8 cellular contexts compared by ENCODE assay signal in the genomic region with DNA sequence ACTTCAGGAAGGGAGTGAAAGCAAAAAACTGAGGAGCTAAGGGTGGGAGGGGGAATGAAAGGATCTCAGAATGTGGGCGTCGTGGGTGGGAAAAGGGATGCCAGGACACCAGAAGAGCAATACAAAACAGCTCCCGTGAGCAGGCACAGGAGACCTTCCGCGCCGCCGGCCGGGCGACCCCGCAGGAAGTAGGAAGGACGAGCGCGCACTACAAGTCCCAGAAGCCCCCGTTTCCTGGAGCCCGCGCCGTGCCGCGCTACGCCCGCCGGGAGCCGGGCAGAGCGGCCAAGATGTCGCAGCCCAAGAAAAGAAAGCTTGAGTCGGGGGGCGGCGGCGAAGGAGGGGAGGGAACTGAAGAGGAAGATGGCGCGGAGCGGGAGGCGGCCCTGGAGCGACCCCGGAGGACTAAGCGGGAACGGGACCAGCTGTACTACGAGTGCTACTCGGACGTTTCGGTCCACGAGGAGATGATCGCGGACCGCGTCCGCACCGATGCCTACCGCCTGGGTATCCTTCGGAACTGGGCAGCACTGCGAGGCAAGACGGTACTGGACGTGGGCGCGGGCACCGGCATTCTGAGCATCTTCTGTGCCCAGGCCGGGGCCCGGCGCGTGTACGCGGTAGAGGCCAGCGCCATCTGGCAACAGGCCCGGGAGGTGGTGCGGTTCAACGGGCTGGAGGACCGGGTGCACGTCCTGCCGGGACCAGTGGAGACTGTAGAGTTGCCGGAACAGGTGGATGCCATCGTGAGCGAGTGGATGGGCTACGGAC. TPM values are rescaled to one million over a fixed set of nuclear protein-coding genes. Genes with fewer than 3 reads are reported as not detected.
DNase-seq lines count a peak whose midpoint lies in the region; TF ChIP-seq lines count a peak whose summit lies in the region.

A gene (plus strand): TSS at position 249 of the 771 bp plus-strand sequence. CDS start 42 bp downstream, at position 291.

- no peaks in the 10 kb centered on the region for H3F3A ChIP-seq in Loucy (ENCODE audit: low read depth)

- DNase-seq in ELR (ENCODE audit: low read depth): peak; percentile 77
- peak; percentile 82 for DNase-seq in H7
- DNase-seq in SIG-M5 treated with dmso at 0.1 percent for 504 hours (lab: John Stamatoyannopoulos, UW; ENCODE audit: unreplicated experiment): peak; percentile 93
- DNase-seq in activated gamma-delta T cell treated with anti-CD3 and anti-CD28 coated beads, Interleukin-2, amount 50 U/mL, for 16 hours (ENCODE audit: low read depth): peak; percentile 72
- DNase-seq in foreskin melanocyte: peak; percentile 61
- peak; percentile 79 for DNase-seq in neuronal stem cell (ENCODE audit: low spot score)

- peak within 1 kb of the TSS; percentile 99 for H2BK12ac ChIP-seq in neuronal stem cell (ENCODE audit: low read length)

- H3K23ac ChIP-seq in neuronal stem cell (ENCODE audit: low read depth, low read length, poor library complexity): peak within 1 kb of the TSS; percentile 99

- H3K79me2 ChIP-seq in Loucy (ENCODE audit: insufficient read depth, low read length): peaks cover 23% of the 10 kb centered on the region

- H3K9ac ChIP-seq in Loucy (ENCODE audit: low read depth, low read length, poor library complexity, severe bottlenecking) (peak within 1 kb of the TSS; percentile 86), neuronal stem cell (ENCODE audit: low read depth, low read length, poor library complexity) (peak within 1 kb of the TSS; percentile 100), subcutaneous abdominal adipose tissue (ENCODE audit: low read length in 5 of 5) (peak within 1 kb of the TSS; percentile 70 to 92 (median 73))

- peak within 1 kb of the TSS; percentile 100 for H3K14ac ChIP-seq in neuronal stem cell (ENCODE audit: low read length)

- H3K9me3 ChIP-seq in Loucy (ENCODE audit: insufficient read depth, low read depth, low read length) (no peaks in the 10 kb centered on the region), neuronal stem cell (replicated peaks in 1 of 2; ENCODE audit: control insufficient read depth in 2 of 2, insufficient read depth in 1 of 2, low read depth in 1 of 2, low read length in 2 of 2) (no peaks in the 10 kb centered on the region), subcutaneous abdominal adipose tissue (ENCODE audit: control insufficient read depth in 5 of 5, low read length in 5 of 5) (no peaks in the 10 kb centered on the region)

- H2AK5ac ChIP-seq in neuronal stem cell (ENCODE audit: low read depth, low read length): peak within 1 kb of the TSS; percentile 30

- H3K9me2 ChIP-seq in Loucy (replicated peaks; ENCODE audit: low read depth, low read length): no peaks in the 10 kb centered on the region

- TF ChIP-seq CTCF in Loucy (conservative IDR thresholded peaks at IDR 0.05; ENCODE audit: low read length): 0 out of 2 replicates have a peak, but pooled peaks have one; percentile 8

- peak within 1 kb of the TSS; percentile 93 for H2BK5ac ChIP-seq in neuronal stem cell (ENCODE audit: low read length)

- H3K27ac ChIP-seq in neuronal stem cell (replicated peaks; ENCODE audit: low read length): peak within 1 kb of the TSS; percentile 91
- H3K27ac ChIP-seq in subcutaneous abdominal adipose tissue (ENCODE audit: low read depth, low read length): peak within 1 kb of the TSS; percentile 57

- H3K79me1 ChIP-seq in neuronal stem cell (ENCODE audit: low read depth, low read length): peaks cover 9% of the 10 kb centered on the region

- no CpG with 5 or more reads among the region's 73 CpGs for WGBS in neuronal stem cell (ENCODE audit: extremely low coverage in 2 of 2, insufficient read length in 2 of 2, insufficient replicate concordance in 1 of 2), 2 donors

- peak within 1 kb of the TSS; percentile 96 for H2AFZ ChIP-seq in Loucy (ENCODE audit: low read length)
- H2AFZ ChIP-seq in neuronal stem cell (ENCODE audit: low read length): peak within 1 kb of the TSS; percentile 97

- peaks cover 23% of the 10 kb centered on the region for H3K4me1 ChIP-seq in Loucy (ENCODE audit: insufficient read depth, low read length, poor library complexity, severe bottlenecking)
- peaks cover 0 to 4% of the 10 kb centered on the region in 2 donors for H3K4me1 ChIP-seq in neuronal stem cell (ENCODE audit: control insufficient read depth in 2 of 2, insufficient read depth in 1 of 2, low read depth in 1 of 2, low read length in 2 of 2)
- peaks cover 0 to 21% (median 19%) of the 10 kb centered on the region in 5 donors for H3K4me1 ChIP-seq in subcutaneous abdominal adipose tissue (ENCODE audit: control insufficient read depth in 5 of 5, insufficient read depth in 5 of 5, low read length in 5 of 5)

- H2BK120ac ChIP-seq in neuronal stem cell (ENCODE audit: low read depth, low read length): peak within 1 kb of the TSS; percentile 47

- H4K8ac ChIP-seq in neuronal stem cell (ENCODE audit: low read depth, low read length): peak within 1 kb of the TSS; percentile 52

- no peaks in the 10 kb centered on the region for H4K20me1 ChIP-seq in Loucy (ENCODE audit: insufficient read depth, low read length, poor library complexity, severe bottlenecking)

- H3K4ac ChIP-seq in neuronal stem cell (ENCODE audit: low read length): peak within 1 kb of the TSS; percentile 81

- H3K36me3 ChIP-seq in H7 (replicated peaks; ENCODE audit: control insufficient read depth, insufficient read depth, low read length): no peaks in the 10 kb centered on the region
- no peaks in the 10 kb centered on the region for H3K36me3 ChIP-seq in Loucy (ENCODE audit: insufficient read depth, low read length)
- peaks cover 0 to 28% of the 10 kb centered on the region in 2 donors for H3K36me3 ChIP-seq in neuronal stem cell (replicated peaks in 1 of 2; ENCODE audit: control insufficient read depth in 2 of 2, insufficient read depth in 2 of 2, low read length in 2 of 2)
- H3K36me3 ChIP-seq in subcutaneous abdominal adipose tissue (ENCODE audit: control insufficient read depth in 5 of 5, insufficient read depth in 5 of 5, low read length in 5 of 5): peaks cover 0 to 8% (median 5%) of the 10 kb centered on the region in 5 donors

- H4K91ac ChIP-seq in neuronal stem cell (ENCODE audit: low read depth, low read length, poor library complexity): peak within 1 kb of the TSS; percentile 95

- no peaks in the 10 kb centered on the region for H3K27me3 ChIP-seq in H7 (ENCODE audit: control insufficient read depth, insufficient read depth, low read length)
- H3K27me3 ChIP-seq in Loucy (ENCODE audit: insufficient read depth, low read length, poor library complexity, severe bottlenecking): no peaks in the 10 kb centered on the region
- H3K27me3 ChIP-seq in neuronal stem cell (ENCODE audit: control insufficient read depth in 3 of 3, insufficient read depth in 3 of 3, low read depth in 1 of 3, low read length in 3 of 3): no peaks in the 10 kb centered on the region
- no peaks in the 10 kb centered on the region for H3K27me3 ChIP-seq in subcutaneous abdominal adipose tissue (ENCODE audit: control insufficient read depth in 5 of 5, insufficient read depth in 4 of 5, low read length in 5 of 5)

- H3K4me2 ChIP-seq in Loucy (ENCODE audit: low read depth, low read length, poor library complexity, severe bottlenecking) (peak within 1 kb of the TSS; percentile 92), neuronal stem cell (ENCODE audit: insufficient read depth, low read length, poor library complexity, severe bottlenecking) (peak within 1 kb of the TSS; percentile 74)

- H3K18ac ChIP-seq in neuronal stem cell (ENCODE audit: low read length): peak within 1 kb of the TSS; percentile 100

- H3K4me3 ChIP-seq in H7 (ENCODE audit: insufficient read depth, low read depth, low read length) (peak within 1 kb of the TSS; percentile 100), Loucy (ENCODE audit: low read length, poor library complexity, severe bottlenecking) (peak within 1 kb of the TSS; percentile 80), neuronal stem cell (ENCODE audit: low read length in 2 of 2) (peak within 1 kb of the TSS; percentile 74 to 99), subcutaneous abdominal adipose tissue (ENCODE audit: low read depth in 1 of 5, low read length in 5 of 5) (peak within 1 kb of the TSS; percentile 90 to 100 (median 97))

- H2BK15ac ChIP-seq in neuronal stem cell (ENCODE audit: low read length): peak within 1 kb of the TSS; percentile 97

RNA-seq across cellular contexts. Expression of the gene that starts here (rescaled TPM):
- 33.9 and 44.7 TPM in 2 replicates for total RNA-seq in H7 (2014; rRNA removed; shearing (Covaris generic))
- polyA plus RNA-seq in neuronal stem cell (2013, experiment 1 of 2): 18.4 TPM
- polyA plus RNA-seq in neuronal stem cell (2013, experiment 2 of 2): 18.7 TPM

Comparison
In these comparisons a context has a peak if more than half of its experiments do, and no peak if none do; other contexts are left out.
1. Peak in every context shown above with its lines: DNase-seq, H3K4me3 ChIP-seq and H3K27ac ChIP-seq.